In genomic region chr1:11690669-11691301, GRCh38 we compare ENCODE assay signal across 10 cellular contexts. TPM values are rescaled to one million over a fixed set of nuclear protein-coding genes. Genes with fewer than 3 reads are reported as not detected.
DNase-seq lines count a peak whose midpoint lies in the region; ATAC-seq and TF ChIP-seq lines count a peak whose summit lies in the region.
"Had no signal": no experiment of that assay in that cellular context is flagged by ENCODE, and none has a peak within 500 bp of the region (broad histone marks: within the 10 kb centered on the region; RNA-seq: fewer than 3 reads in every experiment).

No MANE protein-coding gene starts in this region.

- TF ChIP-seq CTCF in spleen (IDR thresholded peaks at IDR 0.05 in 8 of 11, conservative IDR thresholded peaks at IDR 0.05 in 3 of 11), result no peak
- TF ChIP-seq CTCF in ovary (IDR thresholded peaks at IDR 0.05), result no peak

- WGBS in spleen, 5 donors, result 1 to 4% (median 3%) methylated on average over 24 to 54 of the region's 54 CpGs
- WGBS in ovary, 3 donors, result 1 to 2% (median 1%) methylated on average over 50 to 54 of the region's 54 CpGs

- peaks cover 5 to 91% (median 55%) of the 10 kb centered on the region in 7 donors for H3K27me3 ChIP-seq in spleen (replicated peaks in 1 of 7)
- H3K27me3 ChIP-seq in ovary, result no peaks in the 10 kb centered on the region

- DNase-seq in NCI-H1417 (lab: John Stamatoyannopoulos, UW) (peak; percentile 59 to 89 (median 86)), NCI-H1417 treated with DMSO at 0.1 percent for 48 hours (lab: John Stamatoyannopoulos, UW) (no peak), SK-N-DZ (ENCODE audit: low spot score) (peak; percentile 30), spleen (no peak), ovary (no peak)
- DNase-seq: small intestine had no signal

- no peaks in the 10 kb centered on the region for H3K9me3 ChIP-seq in spleen
- no peaks in the 10 kb centered on the region for H3K9me3 ChIP-seq in ovary

- H3K27ac ChIP-seq in spleen, result no peak overlapping the region
- H3K27ac ChIP-seq in ovary, result no peak overlapping the region
- H3K27ac ChIP-seq: KMS-11 had no signal

- intact Hi-C loops in spleen (cut with DNase I; ENCODE audit: low total_unique reads), result no loop called here
- intact Hi-C loops in ovary (cut with DNase I), result no loop called here

- TF ChIP-seq POLR2A in spleen (IDR thresholded peaks at IDR 0.05) (no peak), ovary (IDR thresholded peaks at IDR 0.05) (no peak)

- ATAC-seq in GM21515 (IDR thresholded peaks at IDR 0.05; ENCODE audit: unreplicated experiment), result no peak
- no peak for ATAC-seq in GM18873 (IDR thresholded peaks at IDR 0.05; ENCODE audit: low FRiP score, unreplicated experiment)

- H3K4me1 ChIP-seq in spleen, result peaks cover 15 to 40% (median 33%) of the 10 kb centered on the region in 6 donors
- no peaks in the 10 kb centered on the region for H3K4me1 ChIP-seq in ovary (ENCODE audit: insufficient read depth)

- H3K36me3 ChIP-seq in spleen (no peaks in the 10 kb centered on the region), ovary (no peaks in the 10 kb centered on the region)

- no peak for TF ChIP-seq EP300 in ovary (IDR thresholded peaks at IDR 0.05)

- H3K4me3 ChIP-seq in iPS-11a (ENCODE audit: low read depth, low read length) (peak overlapping the region; percentile 88), spleen (peak overlapping the region in 7 of 8 donors; percentile 26 to 66 (median 34)), ovary (no peak overlapping the region)

RNA-seq across cellular contexts. Expression of gene DRAXIN, which starts 0.7 kb away (rescaled TPM):
- 0.75 and 1.0 TPM in 2 replicates for polyA plus RNA-seq in SK-N-DZ (2014; cell fraction: cytosol; rRNA removed)
- 0.37 and 0.94 TPM in 2 replicates for polyA plus RNA-seq in SK-N-DZ (2014; cell fraction: nucleus; rRNA removed)
- under 1 TPM in 4 of 7 donors, not detected in 3; 0.09 to 0.37 (median 0.17) TPM for total RNA-seq in spleen
- under 1 TPM; 0.04 to 0.10 (median 0.06) TPM for polyA plus RNA-seq in spleen
- under 1 TPM in 5 of 7 donors, not detected in 2; under 0.01 to 0.33 (median 0.05) TPM for total RNA-seq in ovary
- polyA plus RNA-seq in ovary, result under 1 TPM; 0.01 to 0.12 TPM

RNA-seq across cellular contexts. Expression of gene MAD2L2, which starts 9.8 kb away (rescaled TPM):
- polyA plus RNA-seq in SK-N-DZ (2014; cell fraction: cytosol; rRNA removed), result 158 and 161 TPM in 2 replicates
- 154 and 165 TPM in 2 replicates for polyA plus RNA-seq in SK-N-DZ (2014; cell fraction: nucleus; rRNA removed)
- total RNA-seq in spleen (10 to 100 TPM; 22.7 to 41.0 (median 29.8) TPM), ovary (10 to 100 TPM; 21.1 to 35.9 (median 27.8) TPM)
- polyA plus RNA-seq in spleen (10 to 100 TPM; 30.8 to 42.1 (median 37.2) TPM), ovary (10 to 100 TPM; 13.0 to 34.6 TPM)

RNA-seq across cellular contexts. Expression of gene FBXO6, which starts 26.8 kb away (rescaled TPM):
- 0.54 and 1.1 TPM in 2 replicates for polyA plus RNA-seq in SK-N-DZ (2014; cell fraction: cytosol; rRNA removed)
- polyA plus RNA-seq in SK-N-DZ (2014; cell fraction: nucleus; rRNA removed), result 0.33 TPM in 1 of 2 replicates, not detected in the other
- total RNA-seq in spleen, result 10 to 100 TPM in 6 of 7 donors, 1 to 10 TPM in 1; 8.1 to 21.2 (median 14.5) TPM
- polyA plus RNA-seq in spleen, result 10 to 100 TPM; 13.1 to 19.5 (median 16.5) TPM
- 10 to 100 TPM in 1 of 7 donors, 1 to 10 TPM in 6; 5.2 to 11.8 (median 6.3) TPM for total RNA-seq in ovary
- polyA plus RNA-seq in ovary, result 1 to 10 TPM; 3.0 to 7.3 TPM

RNA-seq across cellular contexts. Expression of gene FBXO44, which starts 36.1 kb away (rescaled TPM):
- 9.9 and 10.0 TPM in 2 replicates for polyA plus RNA-seq in SK-N-DZ (2014; cell fraction: cytosol; rRNA removed)
- polyA plus RNA-seq in SK-N-DZ (2014; cell fraction: nucleus; rRNA removed), result 29.4 and 40.4 TPM in 2 replicates
- 10 to 100 TPM; 15.3 to 30.5 (median 21.6) TPM for total RNA-seq in spleen
- 10 to 100 TPM; 27.9 to 39.4 (median 37.1) TPM for polyA plus RNA-seq in spleen
- total RNA-seq in ovary, result 10 to 100 TPM; 15.0 to 20.8 (median 17.5) TPM
- polyA plus RNA-seq in ovary, result 10 to 100 TPM in 1 of 2 donors, 1 to 10 TPM in 1; 4.2 to 20.8 TPM

RNA-seq across cellular contexts. Expression of gene FBXO2, which starts 36.6 kb away (rescaled TPM):
- 0.08 and 0.45 TPM in 2 replicates for polyA plus RNA-seq in SK-N-DZ (2014; cell fraction: cytosol; rRNA removed)
- 0.98 and 1.4 TPM in 2 replicates for polyA plus RNA-seq in SK-N-DZ (2014; cell fraction: nucleus; rRNA removed)
- 1 to 10 TPM; 2.1 to 6.7 (median 4.5) TPM for total RNA-seq in spleen
- 1 to 10 TPM; 3.8 to 5.8 (median 5.8) TPM for polyA plus RNA-seq in spleen
- 10 to 100 TPM in 1 of 7 donors, 1 to 10 TPM in 6; 1.3 to 17.6 (median 3.1) TPM for total RNA-seq in ovary
- polyA plus RNA-seq in ovary, result 1 to 10 TPM in 1 of 2 donors, under 1 TPM in 1; 0.50 to 1.5 TPM

Comparison
In these comparisons a context has a peak if more than half of its experiments do, and no peak if none do; other contexts are left out.
1. DNase-seq: peak in NCI-H1417 (3 of 3) and SK-N-DZ (single experiment); none in NCI-H1417 treated with DMSO at 0.1 percent for 48 hours (single experiment), spleen (single experiment) and ovary (0 of 5).